ENCODE assay signal across 1 cellular context in genomic region chr1:244010191-244010590, GRCh38.
TF ChIP-seq lines count a peak whose summit lies in the region.

No MANE protein-coding gene starts in this region.

TF ChIP-seq in HepG2, 621 proteins besides CTCF, POLR2A, EP300 and RAD21:
- TF ChIP-seq, protein P1, sequence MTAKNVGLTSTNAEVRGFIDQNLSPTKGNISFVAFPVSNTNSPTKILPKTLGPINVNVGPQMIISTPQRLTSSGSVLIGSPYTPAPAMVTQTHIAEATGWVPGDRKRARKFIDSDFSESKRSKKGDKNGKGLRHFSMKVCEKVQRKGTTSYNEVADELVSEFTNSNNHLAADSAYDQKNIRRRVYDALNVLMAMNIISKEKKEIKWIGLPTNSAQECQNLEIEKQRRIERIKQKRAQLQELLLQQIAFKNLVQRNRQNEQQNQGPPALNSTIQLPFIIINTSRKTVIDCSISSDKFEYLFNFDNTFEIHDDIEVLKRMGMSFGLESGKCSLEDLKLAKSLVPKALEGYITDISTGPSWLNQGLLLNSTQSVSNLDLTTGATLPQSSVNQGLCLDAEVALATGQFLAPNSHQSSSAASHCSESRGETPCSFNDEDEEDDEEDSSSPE (CRISPR knock-in tag; IDR thresholded peaks at IDR 0.05): no peak
- TF ChIP-seq ZNF616 (CRISPR knock-in tag; IDR thresholded peaks at IDR 0.05; ENCODE audit: low read depth): no peak
- TF ChIP-seq NCOR1 (IDR thresholded peaks at IDR 0.05; ENCODE audit: borderline replicate concordance, low read length): no peak
- no peak for TF ChIP-seq ZFP62 (CRISPR knock-in tag; IDR thresholded peaks at IDR 0.05)
- no peak for TF ChIP-seq ZNF816 (CRISPR knock-in tag; IDR thresholded peaks at IDR 0.05; ENCODE audit: borderline replicate concordance)
